ENCODE assay signal across 16 cellular contexts in genomic region chr7:106486331-106486730, GRCh38.
DNase-seq lines count a peak whose midpoint lies in the region; ATAC-seq and TF ChIP-seq lines count a peak whose summit lies in the region.
"Had no signal": no experiment of that assay in that cellular context is flagged by ENCODE, and none has a peak within 500 bp of the region (broad histone marks: within the 10 kb centered on the region; RNA-seq: fewer than 3 reads in every experiment).

No MANE protein-coding gene starts in this region.

- H3K27me3 ChIP-seq in left lung (no peaks in the 10 kb centered on the region), vagina (no peaks in the 10 kb centered on the region), neuronal stem cell (ENCODE audit: control insufficient read depth in 3 of 3, insufficient read depth in 3 of 3, low read depth in 1 of 3, low read length in 3 of 3) (no peaks in the 10 kb centered on the region)
- H3K27me3 ChIP-seq: neutrophil had no signal

- no peak overlapping the region for H2BK15ac ChIP-seq in neuronal stem cell (ENCODE audit: low read length)

- CTCF ChIA-PET in MCF 10A (lab: Yijun Ruan, JAX), result interaction anchor here (0.6 to 2.4 kb wide), 10 partner anchors 9 to 419 kb away, joined by 3 to 11 read pairs (median 4); no protein-coding TSS in a partner anchor

- no peak overlapping the region for H3K14ac ChIP-seq in neuronal stem cell (ENCODE audit: low read length)

- no peak overlapping the region for H2BK120ac ChIP-seq in neuronal stem cell (ENCODE audit: low read depth, low read length)

- peak overlapping the region; percentile 92 for H3K27ac Mint-ChIP-seq in activated naive CD8-positive, alpha-beta T cell
- no peak overlapping the region for H3K27ac Mint-ChIP-seq in activated naive CD8-positive, alpha-beta T cell treated with anti-CD3 and anti-CD28 coated beads for 36 hours
- peak overlapping the region; percentile 20 for H3K27ac Mint-ChIP-seq in MCF 10A (ENCODE audit: low read depth, unreplicated experiment)
- H3K27ac Mint-ChIP-seq: type B pancreatic cell had no signal

- H3K9me3 Mint-ChIP-seq in activated naive CD8-positive, alpha-beta T cell (ENCODE audit: low read depth), result no peaks in the 10 kb centered on the region
- H3K9me3 Mint-ChIP-seq in activated naive CD8-positive, alpha-beta T cell treated with anti-CD3 and anti-CD28 coated beads for 36 hours, result peaks cover 4% of the 10 kb centered on the region
- no peaks in the 10 kb centered on the region for H3K9me3 Mint-ChIP-seq in MCF 10A (ENCODE audit: unreplicated experiment)
- H3K9me3 Mint-ChIP-seq: type B pancreatic cell had no signal

- H3K4me2 ChIP-seq in neuronal stem cell (ENCODE audit: insufficient read depth, low read length, poor library complexity, severe bottlenecking), result no peak overlapping the region

- H3K27ac ChIP-seq in left lung, result peak overlapping the region in 1 of 2 donors; percentile 30
- H3K27ac ChIP-seq in vagina, result peak overlapping the region; percentile 51
- H3K27ac ChIP-seq in neuronal stem cell (replicated peaks; ENCODE audit: low read length), result no peak overlapping the region
- H3K27ac ChIP-seq: neutrophil had no signal

- no peak overlapping the region for H4K91ac ChIP-seq in neuronal stem cell (ENCODE audit: low read depth, low read length, poor library complexity)

- no peak overlapping the region for H3K23ac ChIP-seq in neuronal stem cell (ENCODE audit: low read depth, low read length, poor library complexity)

- no peaks in the 10 kb centered on the region for H3K79me1 ChIP-seq in neuronal stem cell (ENCODE audit: low read depth, low read length)

- H3K27me3 Mint-ChIP-seq in activated naive CD8-positive, alpha-beta T cell, result peaks cover 8% of the 10 kb centered on the region
- H3K27me3 Mint-ChIP-seq in activated naive CD8-positive, alpha-beta T cell treated with anti-CD3 and anti-CD28 coated beads for 36 hours, result peaks cover 37% of the 10 kb centered on the region
- no peaks in the 10 kb centered on the region for H3K27me3 Mint-ChIP-seq in MCF 10A (ENCODE audit: insufficient read depth, unreplicated experiment)
- H3K27me3 Mint-ChIP-seq: type B pancreatic cell had no signal

- TF ChIP-seq CTCF in MCF 10A (IDR thresholded peaks at IDR 0.05; ENCODE audit: unreplicated experiment) (no peak), left lung (IDR thresholded peaks at IDR 0.05) (no peak), vagina (IDR thresholded peaks at IDR 0.05) (no peak)

- H3K9ac ChIP-seq in neuronal stem cell (ENCODE audit: low read depth, low read length, poor library complexity), result no peak overlapping the region

- ATAC-seq in left lung, result peak; percentile 51
- ATAC-seq: activated CD4-positive, CD25-positive, alpha-beta regulatory T cell treated with anti-CD3 and anti-CD28 coated beads, Interleukin-2, amount 50 U/mL, for 24 hours had no signal

- H3K36me3 ChIP-seq in left lung, result no peaks in the 10 kb centered on the region
- H3K36me3 ChIP-seq in vagina, result no peaks in the 10 kb centered on the region
- H3K36me3 ChIP-seq in neuronal stem cell (replicated peaks in 1 of 2; ENCODE audit: control insufficient read depth in 2 of 2, insufficient read depth in 2 of 2, low read length in 2 of 2), result no peaks in the 10 kb centered on the region
- H3K36me3 ChIP-seq: neutrophil had no signal

- DNase-seq in activated naive CD8-positive, alpha-beta T cell treated with anti-CD3 and anti-CD28 coated beads for 36 hours, result no peak
- DNase-seq in MCF 10A (ENCODE audit: unreplicated experiment), result peak; percentile 22
- DNase-seq in left lung, result no peak
- DNase-seq in vagina (ENCODE audit: extremely low spot score in 2 of 2), result no peak
- DNase-seq in stimulated activated CD4-positive, alpha-beta T cell treated with anti-CD3 and anti-CD28 coated beads, Interleukin-15, amount 100 ng/mL, for 24 hours, result no peak
- no peak for DNase-seq in activated effector memory CD4-positive, alpha-beta T cell treated with anti-CD3 and anti-CD28 coated beads, Interleukin-2, amount 50 U/mL, for 16 hours
- no peak for DNase-seq in neuronal stem cell (ENCODE audit: low spot score)
- DNase-seq: activated gamma-delta T cell treated with Interleukin-2 at 50 U/mL for 16 hours; effector CD8-positive, alpha-beta T cell; Kasumi-1; NCI-H446 treated with DMSO at 0.1 percent for 48 hours; Right ventricle myocardium superior had no signal

- no peak overlapping the region for H4K8ac ChIP-seq in neuronal stem cell (ENCODE audit: low read depth, low read length)

- H3K4me3 Mint-ChIP-seq in activated naive CD8-positive, alpha-beta T cell, result no peak overlapping the region
- H3K4me3 Mint-ChIP-seq in activated naive CD8-positive, alpha-beta T cell treated with anti-CD3 and anti-CD28 coated beads for 36 hours, result no peak overlapping the region
- no peak overlapping the region for H3K4me3 Mint-ChIP-seq in MCF 10A (ENCODE audit: unreplicated experiment)
- H3K4me3 Mint-ChIP-seq: type B pancreatic cell had no signal

- H3K4me1 ChIP-seq in left lung (peaks cover 8 to 19% of the 10 kb centered on the region in 2 donors), vagina (peaks cover 19% of the 10 kb centered on the region), neuronal stem cell (ENCODE audit: control insufficient read depth in 2 of 2, insufficient read depth in 1 of 2, low read depth in 1 of 2, low read length in 2 of 2) (no peaks in the 10 kb centered on the region)

- POLR2A ChIA-PET in MCF 10A (lab: Yijun Ruan, JAX), result interaction anchor here (0.6 to 1.0 kb wide), 3 partner anchors 61 to 243 kb away, joined by 3 read pairs; no protein-coding TSS in a partner anchor

- no peak overlapping the region for H3K4me3 ChIP-seq in left lung
- no peak overlapping the region for H3K4me3 ChIP-seq in vagina
- no peak overlapping the region for H3K4me3 ChIP-seq in neuronal stem cell (ENCODE audit: low read length in 2 of 2)

- no peak overlapping the region for H3K4ac ChIP-seq in neuronal stem cell (ENCODE audit: low read length)

- TF ChIP-seq POLR2A in vagina (IDR thresholded peaks at IDR 0.05), result no peak

- H2AK5ac ChIP-seq in neuronal stem cell (ENCODE audit: low read depth, low read length), result no peak overlapping the region

- no peak overlapping the region for H2BK5ac ChIP-seq in neuronal stem cell (ENCODE audit: low read length)

- H2BK12ac ChIP-seq in neuronal stem cell (ENCODE audit: low read length), result no peak overlapping the region

- no TSS peak for BruUV-seq in MCF 10A (replicated peaks; lab: Mats Ljungman, UMichigan)

- H2AFZ ChIP-seq in neuronal stem cell (ENCODE audit: low read length), result no peak overlapping the region

- no peak overlapping the region for H3K18ac ChIP-seq in neuronal stem cell (ENCODE audit: low read length)

- WGBS in neuronal stem cell (ENCODE audit: extremely low coverage in 2 of 2, insufficient read length in 2 of 2, insufficient replicate concordance in 1 of 2), 2 donors, result no CpG with 5 or more reads among the region's 3 CpGs

- H3K9me3 ChIP-seq in left lung, result no peaks in the 10 kb centered on the region
- H3K9me3 ChIP-seq in vagina, result no peaks in the 10 kb centered on the region
- H3K9me3 ChIP-seq in neuronal stem cell (replicated peaks in 1 of 2; ENCODE audit: control insufficient read depth in 2 of 2, insufficient read depth in 1 of 2, low read depth in 1 of 2, low read length in 2 of 2), result no peaks in the 10 kb centered on the region
- H3K9me3 ChIP-seq: neutrophil had no signal

- peaks cover 41% of the 10 kb centered on the region for H3K4me1 Mint-ChIP-seq in activated naive CD8-positive, alpha-beta T cell (ENCODE audit: low read depth)
- peaks cover 38% of the 10 kb centered on the region for H3K4me1 Mint-ChIP-seq in activated naive CD8-positive, alpha-beta T cell treated with anti-CD3 and anti-CD28 coated beads for 36 hours
- peaks cover 30% of the 10 kb centered on the region for H3K4me1 Mint-ChIP-seq in MCF 10A (ENCODE audit: insufficient read depth, unreplicated experiment)

- intact Hi-C loops in MCF 10A (cut with micrococcal nuclease) (no loop called here), left lung (cut with DNase I) (no loop called here), vagina (cut with DNase I) (no loop called here)

- no peaks in the 10 kb centered on the region for H3K36me3 Mint-ChIP-seq in activated naive CD8-positive, alpha-beta T cell
- H3K36me3 Mint-ChIP-seq in activated naive CD8-positive, alpha-beta T cell treated with anti-CD3 and anti-CD28 coated beads for 36 hours, result peaks cover 6% of the 10 kb centered on the region
- no peaks in the 10 kb centered on the region for H3K36me3 Mint-ChIP-seq in MCF 10A (ENCODE audit: insufficient read depth, unreplicated experiment)
- H3K36me3 Mint-ChIP-seq: type B pancreatic cell had no signal
